16 cellular contexts compared by ENCODE assay signal in genomic region chr7:1053816-1054370, GRCh38. TPM values are rescaled to one million over a fixed set of nuclear protein-coding genes. Genes with fewer than 3 reads are reported as not detected.
DNase-seq lines count a peak whose midpoint lies in the region; ATAC-seq and TF ChIP-seq lines count a peak whose summit lies in the region.
"Had no signal": no experiment of that assay in that cellular context is flagged by ENCODE, and none has a peak within 500 bp of the region (broad histone marks: within the 10 kb centered on the region; RNA-seq: fewer than 3 reads in every experiment).

No MANE protein-coding gene starts in this region.

- no peak overlapping the region for H3K9ac ChIP-seq in rectal smooth muscle tissue (ENCODE audit: low read length)

- WGBS in gastroesophageal sphincter (ENCODE audit: low coverage in 1 of 2), 2 donors, result 100% methylated on average over 1 of the region's 17 CpGs; no CpG with 5 or more reads in 1 of the 2 donors

- intact Hi-C loops in left ventricle myocardium inferior (cut with micrococcal nuclease), result no loop called here
- intact Hi-C loops in Right ventricle myocardium inferior (cut with DNase I), result loop anchor here (10.0 kb wide), 1 partner anchor 401 kb away; the partner anchor contains the start of gene MICALL2
- intact Hi-C loops in vagina (cut with DNase I), result no loop called here

- H3K9me3 ChIP-seq in left ventricle myocardium inferior (replicated peaks) (no peaks in the 10 kb centered on the region), gastroesophageal sphincter (no peaks in the 10 kb centered on the region), vagina (no peaks in the 10 kb centered on the region)
- H3K9me3 ChIP-seq: right lobe of liver had no signal

- TF ChIP-seq POLR2A in gastroesophageal sphincter (IDR thresholded peaks at IDR 0.05) (no peak), vagina (IDR thresholded peaks at IDR 0.05) (no peak)

- ATAC-seq in Right ventricle myocardium inferior, result no peak
- ATAC-seq in gastroesophageal sphincter, result no peak
- ATAC-seq: right lobe of liver had no signal

- TF ChIP-seq CTCF in left ventricle myocardium inferior (IDR thresholded peaks at IDR 0.05; ENCODE audit: borderline replicate concordance) (no peak), gastroesophageal sphincter (IDR thresholded peaks at IDR 0.05) (no peak), vagina (IDR thresholded peaks at IDR 0.05) (no peak)

- H3K4me1 ChIP-seq in left ventricle myocardium inferior (peaks cover 91% of the 10 kb centered on the region), gastroesophageal sphincter (peaks cover 0 to 88% (median 60%) of the 10 kb centered on the region in 3 donors), rectal smooth muscle tissue (ENCODE audit: control insufficient read depth, insufficient read depth, low read length) (peaks cover 28% of the 10 kb centered on the region), vagina (peaks cover 46% of the 10 kb centered on the region)

- H3K4me3 ChIP-seq in left ventricle myocardium inferior, result no peak overlapping the region
- no peak overlapping the region for H3K4me3 ChIP-seq in gastroesophageal sphincter
- no peak overlapping the region for H3K4me3 ChIP-seq in rectal smooth muscle tissue (ENCODE audit: low read length)
- H3K4me3 ChIP-seq in vagina, result no peak overlapping the region
- H3K4me3 ChIP-seq: cardiac muscle cell, right lobe of liver had no signal

- DNase-seq in left ventricle myocardium inferior, result no peak
- DNase-seq in Right ventricle myocardium inferior (ENCODE audit: missing footprints), result no peak
- no peak for DNase-seq in vagina (ENCODE audit: extremely low spot score in 2 of 2)
- no peak for DNase-seq in Kasumi-1 (lab: John Stamatoyannopoulos, UW)
- no peak for DNase-seq in stimulated activated CD4-positive, alpha-beta T cell treated with anti-CD3 and anti-CD28 coated beads, Interleukin-4, amount 100 ng/mL, for 1 hour
- no peak for DNase-seq in NCI-H2081 treated with DMSO at 0.1 percent for 48 hours (lab: John Stamatoyannopoulos, UW)
- DNase-seq: activated CD4-positive, alpha-beta T cell treated with anti-CD3 and anti-CD28 coated beads for 48 hours; activated naive CD8-positive, alpha-beta T cell treated with anti-CD3 and anti-CD28 coated beads for 36 hours; COR-L47; NCI-H1105; NCI-H345; right lobe of liver; SHP77 treated with DMSO at 0.1 percent for 48 hours had no signal

- H3K27ac ChIP-seq in left ventricle myocardium inferior (replicated peaks) (peak overlapping the region; percentile 88), gastroesophageal sphincter (peak overlapping the region in 3 of 4 donors; percentile 76 to 79 (median 79)), rectal smooth muscle tissue (ENCODE audit: low read depth, low read length) (peak overlapping the region; percentile 82), vagina (peak overlapping the region; percentile 57)
- H3K27ac ChIP-seq: cardiac muscle cell had no signal

- H3K36me3 ChIP-seq in left ventricle myocardium inferior, result peaks cover 16% of the 10 kb centered on the region
- H3K36me3 ChIP-seq in gastroesophageal sphincter, result peaks cover 0 to 19% of the 10 kb centered on the region in 2 donors
- H3K36me3 ChIP-seq in rectal smooth muscle tissue (ENCODE audit: control insufficient read depth, insufficient read depth, low read length), result no peaks in the 10 kb centered on the region
- no peaks in the 10 kb centered on the region for H3K36me3 ChIP-seq in vagina
- H3K36me3 ChIP-seq: cardiac muscle cell, right lobe of liver had no signal

- H3K27me3 ChIP-seq in left ventricle myocardium inferior (ENCODE audit: low read depth) (no peaks in the 10 kb centered on the region), gastroesophageal sphincter (no peaks in the 10 kb centered on the region), rectal smooth muscle tissue (ENCODE audit: control insufficient read depth, insufficient read depth, low read length) (no peaks in the 10 kb centered on the region), vagina (no peaks in the 10 kb centered on the region)
- H3K27me3 ChIP-seq: cardiac muscle cell, right lobe of liver had no signal

- TF ChIP-seq EP300 in gastroesophageal sphincter (IDR thresholded peaks at IDR 0.05), result no peak

RNA-seq across cellular contexts. Expression of gene GPR146, which starts 9.5 kb away (rescaled TPM):
- total RNA-seq in left ventricle myocardium inferior (29.8 TPM), Right ventricle myocardium inferior (30.6 TPM), gastroesophageal sphincter (10 to 100 TPM; 13.6 to 27.9 (median 16.3) TPM), vagina (36.1 TPM)

RNA-seq across cellular contexts. Expression of gene GPER1, which starts 34.0 kb away (rescaled TPM):
- total RNA-seq in left ventricle myocardium inferior, result 3.0 TPM
- 3.6 TPM for total RNA-seq in Right ventricle myocardium inferior
- total RNA-seq in gastroesophageal sphincter, result 10 to 100 TPM in 1 of 4 donors, 1 to 10 TPM in 3; 7.1 to 20.2 (median 7.8) TPM
- total RNA-seq in vagina, result 8.3 TPM
